Comparison of ENCODE assay signal across 18 cellular contexts in the genomic region with DNA sequence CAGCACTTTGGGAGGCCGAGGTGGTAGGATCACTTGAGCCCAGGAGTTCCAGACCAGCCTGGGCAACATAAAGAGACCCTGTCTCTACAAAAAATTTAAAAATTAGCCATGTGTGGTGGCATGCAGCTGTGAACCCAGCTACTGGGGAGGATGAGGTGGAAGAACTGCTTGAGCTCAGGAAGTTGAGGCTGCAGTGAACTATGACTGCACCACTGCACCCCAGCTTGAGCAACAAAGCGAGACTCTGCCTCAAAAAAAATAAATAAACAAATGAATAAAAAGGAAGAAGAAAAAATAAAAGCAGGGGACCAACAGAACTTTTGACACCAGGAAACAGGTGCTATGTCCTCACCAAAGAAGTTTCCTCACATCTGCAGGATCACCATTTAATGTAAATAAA. TPM values are rescaled to one million over a fixed set of nuclear protein-coding genes. Genes with fewer than 3 reads are reported as not detected.
DNase-seq lines count a peak whose midpoint lies in the region; ATAC-seq, FAIRE-seq and TF ChIP-seq lines count a peak whose summit lies in the region.
"Had no signal": no experiment of that assay in that cellular context is flagged by ENCODE, and none has a peak within 500 bp of the region (broad histone marks: within the 10 kb centered on the region; RNA-seq: fewer than 3 reads in every experiment).

No MANE protein-coding gene starts in this region.

- H3K27ac ChIP-seq in BLaER1 (peak overlapping the region; percentile 92), SU-DHL-6 (ENCODE audit: low read depth, low read length) (peak overlapping the region; percentile 65)
- H3K27ac ChIP-seq: PC-9, SK-N-MC had no signal

- H3K4me1 Mint-ChIP-seq in naive B cell: peaks cover 24 to 46% (median 34%) of the 10 kb centered on the region in 3 donors

- no peaks in the 10 kb centered on the region for H3K9me2 ChIP-seq in SU-DHL-6 (replicated peaks; ENCODE audit: insufficient read depth, low read length)

- peak overlapping the region; percentile 1; the same call in 1 of the 2 replicates for H3K4me3 ChIP-seq in BLaER1
- no peak overlapping the region for H3K4me3 ChIP-seq in GM12865 (ENCODE audit: low read depth, low read length)
- H3K4me3 ChIP-seq in SU-DHL-6 (ENCODE audit: insufficient read depth, low read length, poor library complexity, severe bottlenecking): no peak overlapping the region
- H3K4me3 ChIP-seq: K562, PC-9, SK-N-MC had no signal

- H3K4me3 Mint-ChIP-seq in naive B cell: peak overlapping the region in 6 of 8 donors; percentile 59 to 90 (median 67)

- H3K4me2 ChIP-seq in BLaER1 (peak overlapping the region; percentile 78), SU-DHL-6 (ENCODE audit: low read depth, low read length, poor library complexity, severe bottlenecking) (peak overlapping the region; percentile 24)
- H3K4me2 ChIP-seq: PC-9 had no signal

- TF ChIP-seq CTCF in GM12865 (IDR thresholded peaks at IDR 0.05; ENCODE audit: insufficient read depth, low read depth, low read length, missing control alignments) (no peak), SU-DHL-6 (IDR thresholded peaks at IDR 0.05; ENCODE audit: insufficient read depth, low read length, poor library complexity, severe bottlenecking) (no peak)

- H3K36me3 Mint-ChIP-seq in naive B cell: peaks cover 17 to 24% of the 10 kb centered on the region in 2 donors

- H3K9ac ChIP-seq in BLaER1 (peak overlapping the region; percentile 74; the same call in 1 of the 2 replicates), SU-DHL-6 (ENCODE audit: low read length) (no peak overlapping the region)

- H3K4me1 ChIP-seq in BLaER1: peaks cover 84% of the 10 kb centered on the region

- no peak for FAIRE-seq in GM12891 (lab: Jason Lieb, UNC)
- FAIRE-seq: K562 had no signal

- H3K36me3 ChIP-seq in BLaER1: peaks cover 74% of the 10 kb centered on the region
- peaks cover 15% of the 10 kb centered on the region for H3K36me3 ChIP-seq in SU-DHL-6 (ENCODE audit: low read length)

- peaks cover 22% of the 10 kb centered on the region for H3K9me3 ChIP-seq in BLaER1
- no peaks in the 10 kb centered on the region for H3K9me3 ChIP-seq in SU-DHL-6 (ENCODE audit: insufficient read depth, low read length)

- H3K27me3 ChIP-seq in BLaER1 (no peaks in the 10 kb centered on the region), SU-DHL-6 (ENCODE audit: low read length) (no peaks in the 10 kb centered on the region)

- peak; percentile 26 for DNase-seq in GM12865 (ENCODE audit: low read depth)
- DNase-seq in naive B cell: peak; percentile 31
- DNase-seq in GM12891 (ENCODE audit: insufficient read length, low spot score): no peak
- DNase-seq: DMS 273 treated with DMSO at 0.1 percent for 48 hours; NCI-H146; NCI-H2081 treated with DMSO at 0.1 percent for 48 hours; NCI-H2227 treated with DMSO at 0.1 percent for 48 hours; NCI-H526 treated with DMSO at 0.1 percent for 48 hours; NK-92 treated with Interleukin-12 subunit alpha and Interleukin-12 subunit beta, amount 100 ng/mL, for 24 hours; PC-9 had no signal

- no peaks in the 10 kb centered on the region for H3K27me3 Mint-ChIP-seq in naive B cell

- no peaks in the 10 kb centered on the region for H3K79me2 ChIP-seq in SU-DHL-6 (ENCODE audit: insufficient read depth, low read length)

- peak; percentile 94 to 96 for ATAC-seq in naive B cell (ENCODE audit: low read depth in 2 of 2)
- no peak for ATAC-seq in esophagus mucosa
- ATAC-seq in GM21619 (IDR thresholded peaks at IDR 0.05; ENCODE audit: unreplicated experiment): no peak
- ATAC-seq: K562, Right ventricle myocardium inferior had no signal

- H2AFZ ChIP-seq in SU-DHL-6 (ENCODE audit: low read depth, low read length, severe bottlenecking): no peak overlapping the region
- H2AFZ ChIP-seq: PC-9 had no signal

- peaks cover 0 to 2% (median 0%) of the 10 kb centered on the region in 7 donors for H3K9me3 Mint-ChIP-seq in naive B cell

- H4K20me1 ChIP-seq in BLaER1 (no peaks in the 10 kb centered on the region), SU-DHL-6 (ENCODE audit: low read depth, low read length) (no peaks in the 10 kb centered on the region)

- peaks cover 10% of the 10 kb centered on the region; the same call in 1 of the 2 replicates for H3F3A ChIP-seq in SU-DHL-6 (ENCODE audit: insufficient read depth)

- no peak for TF ChIP-seq POLR2A in GM12891 (IDR thresholded peaks at IDR 0.05; ENCODE audit: low read depth, low read length)

- peak overlapping the region; percentile 7 to 92 (median 88) for H3K27ac Mint-ChIP-seq in naive B cell

TF ChIP-seq in GM12891, 5 proteins besides CTCF, POLR2A, EP300 and RAD21:
- TF ChIP-seq POU2F2 (IDR thresholded peaks at IDR 0.05; ENCODE audit: low read depth, low read length): no peak
- no peak for TF ChIP-seq SPI1 (IDR thresholded peaks at IDR 0.05; ENCODE audit: low read depth, low read length)
- TF ChIP-seq PAX5 (IDR thresholded peaks at IDR 0.05; ENCODE audit: insufficient read depth, low read length, severe bottlenecking): no peak
- TF ChIP-seq POLR2AphosphoS5 (IDR thresholded peaks at IDR 0.05; ENCODE audit: low read depth, low read length): no peak
- no peak for TF ChIP-seq TAF1 (IDR thresholded peaks at IDR 0.05; ENCODE audit: low read depth, low read length)

RNA-seq across cellular contexts. Expression of a gene that starts 14.2 kb away (rescaled TPM):
- polyA plus RNA-seq in naive B cell (ENCODE audit: low read depth in 6 of 6): 10 to 100 TPM; 18.5 to 33.6 (median 28.4) TPM
- 16.1 TPM for polyA plus RNA-seq in GM12891 (2012; ENCODE audit: low read depth, missing spikeins)
- 19.7 TPM for total RNA-seq in esophagus mucosa

RNA-seq across cellular contexts. Expression of a gene that starts 20.0 kb away (rescaled TPM):
- under 1 TPM in 1 of 6 donors, not detected in 5; 0.44 TPM for polyA plus RNA-seq in naive B cell (ENCODE audit: low read depth in 6 of 6)
- 0.71 TPM for polyA plus RNA-seq in GM12891 (2012; ENCODE audit: low read depth, missing spikeins)
- 0.52 TPM for total RNA-seq in esophagus mucosa
- total RNA-seq: Right ventricle myocardium inferior had no signal
- polyA plus RNA-seq: BJ had no signal

RNA-seq across cellular contexts. Expression of a gene that starts 32.0 kb away (rescaled TPM):
- polyA plus RNA-seq in naive B cell (ENCODE audit: low read depth in 6 of 6): 10 to 100 TPM; 21.0 to 30.4 (median 23.7) TPM
- polyA plus RNA-seq in GM12891 (2012; ENCODE audit: low read depth, missing spikeins): 26.6 TPM
- total RNA-seq in esophagus mucosa: 29.0 TPM

RNA-seq across cellular contexts. Expression of a gene that starts 32.2 kb away (rescaled TPM):
- polyA plus RNA-seq in naive B cell (ENCODE audit: low read depth in 6 of 6): 10 to 100 TPM; 25.4 to 57.1 (median 34.3) TPM
- polyA plus RNA-seq in GM12891 (2012; ENCODE audit: low read depth, missing spikeins): 14.3 TPM
- 18.4 TPM for total RNA-seq in esophagus mucosa

RNA-seq across cellular contexts. Expression of a gene that starts 41.2 kb away (rescaled TPM):
- polyA plus RNA-seq in naive B cell (ENCODE audit: low read depth in 6 of 6): 10 to 100 TPM in 3 of 6 donors, 1 to 10 TPM in 3; 8.7 to 16.0 (median 11.1) TPM
- polyA plus RNA-seq in GM12891 (2012; ENCODE audit: low read depth, missing spikeins): 9.6 TPM
- total RNA-seq in esophagus mucosa: 11.3 TPM

Comparison
In these comparisons a context has a peak if more than half of its experiments do, and no peak if none do; other contexts are left out.
1. ATAC-seq: peak in naive B cell (2 of 2); none in esophagus mucosa (single experiment) and GM21619 (single experiment).